ENCODE assay signal across 37 cellular contexts in genomic region chr22:21080435-21081137, GRCh38. TPM values are rescaled to one million over a fixed set of nuclear protein-coding genes. Genes with fewer than 3 reads are reported as not detected.
"Had no signal": no experiment of that assay in that cellular context is flagged by ENCODE, and none has a peak within 500 bp of the region (broad histone marks: within the 10 kb centered on the region; RNA-seq: fewer than 3 reads in every experiment).

No MANE protein-coding gene starts in this region.

- H3K4me3 Mint-ChIP-seq: activated CD4-positive, alpha-beta memory T cell treated with anti-CD3 and anti-CD28 coated beads for 36 hours; activated CD4-positive, alpha-beta T cell treated with anti-CD3 and anti-CD28 coated beads for 36 hours; activated CD4-positive, alpha-beta T cell treated with anti-CD3 and anti-CD28 coated beads, Interleukin-2, amount 10 ng/mL, durations not matched to agents 24 days and 14 days; activated CD8-positive, alpha-beta memory T cell treated with anti-CD3 and anti-CD28 coated beads, Interleukin-2, amount 10 ng/mL, durations not matched to agents 7 days and 5 days; activated CD8-positive, alpha-beta T cell treated with anti-CD3 and anti-CD28 coated beads, Interleukin-2, amount 10 ng/mL, durations not matched to agents 7 days and 5 days; activated naive CD4-positive, alpha-beta T cell treated with anti-CD3 and anti-CD28 coated beads for 36 hours; activated naive CD4-positive, alpha-beta T cell treated with anti-CD3 and anti-CD28 coated beads, Interleukin-2, amount 50 U/mL, for 24 hours; activated naive CD8-positive, alpha-beta T cell treated with anti-CD3 and anti-CD28 coated beads for 36 hours; activated naive CD8-positive, alpha-beta T cell treated with anti-CD3 and anti-CD28 coated beads, Interleukin-2, amount 50 U/mL, for 24 hours; activated T-helper 1 cell treated with anti-CD3 and anti-CD28 coated beads, Interleukin-12 subunit alpha, Interleukin-12 subunit beta, Interleukin-2, Interleukin-4 antibody, amounts not matched to agents 30 ng/mL and 10 ng/mL and 1 ng/mL, durations not matched to agents 14 hours and 24 hours and 36 hours; dendritic cell treated with granulocyte-macrophage colony-stimulating factor and Interleukin-4, amounts not matched to agents 40 ng/mL and 50 ng/mL, for 4 days; effector memory CD8-positive, alpha-beta T cell had no signal

- DNase-seq: activated CD4-positive, alpha-beta memory T cell treated with anti-CD3 and anti-CD28 coated beads for 36 hours; activated CD4-positive, alpha-beta T cell treated with anti-CD3 and anti-CD28 coated beads for 36 hours; activated CD4-positive, alpha-beta T cell treated with anti-CD3 and anti-CD28 coated beads, Interleukin-2, amount 10 ng/mL, durations not matched to agents 24 days and 14 days; activated CD4-positive, CD25-positive, alpha-beta regulatory T cell; activated CD4-positive, CD25-positive, alpha-beta regulatory T cell treated with anti-CD3 and anti-CD28 coated beads, Interleukin-2, amount 50 U/mL, for 72 hours; activated CD8-positive, alpha-beta memory T cell treated with anti-CD3 and anti-CD28 coated beads, Interleukin-2, amount 10 ng/mL, durations not matched to agents 7 days and 5 days; activated CD8-positive, alpha-beta memory T cell treated with anti-CD3 and anti-CD28 coated beads, Interleukin-2, amount 50 U/mL, for 4 hours; activated CD8-positive, alpha-beta T cell treated with anti-CD3 and anti-CD28 coated beads, Interleukin-2, amount 10 ng/mL, durations not matched to agents 7 days and 5 days; activated effector memory CD4-positive, alpha-beta T cell treated with anti-CD3 and anti-CD28 coated beads, Interleukin-2, amount 50 U/mL, for 16 hours; activated naive CD4-positive, alpha-beta T cell treated with anti-CD3 and anti-CD28 coated beads for 36 hours; activated naive CD8-positive, alpha-beta T cell treated with anti-CD3 and anti-CD28 coated beads for 36 hours; activated naive CD8-positive, alpha-beta T cell treated with anti-CD3 and anti-CD28 coated beads, Interleukin-2, amount 50 U/mL, for 24 hours; activated T-cell treated with anti-CD3 and anti-CD28 coated beads, Interleukin-2, amount 50 U/mL, for 1 hour; activated T-cell treated with anti-CD3 and anti-CD28 coated beads, Interleukin-2, amount 50 U/mL, for 48 hours; adrenal gland; amygdala; aorta; body of pancreas; central memory CD4-positive, alpha-beta T cell; cerebellar nuclear complex; effector CD4-positive, alpha-beta T cell; effector memory CD8-positive, alpha-beta T cell; erythroblast; esophagus squamous epithelium; T-helper 2 cell had no signal

- H3K4me1 ChIP-seq: adrenal gland, body of pancreas, esophagus squamous epithelium had no signal

- H3K36me3 ChIP-seq: adrenal gland, cardiac muscle cell, esophagus squamous epithelium had no signal

- ATAC-seq: activated CD4-positive, alpha-beta T cell treated with anti-CD3 and anti-CD28 coated beads for 36 hours; activated CD8-positive, alpha-beta memory T cell treated with anti-CD3 and anti-CD28 coated beads, Interleukin-2, amount 10 ng/mL, durations not matched to agents 7 days and 5 days; activated CD8-positive, alpha-beta T cell treated with anti-CD3 and anti-CD28 coated beads, Interleukin-2, amount 10 ng/mL, durations not matched to agents 7 days and 5 days; activated naive CD8-positive, alpha-beta T cell treated with anti-CD3 and anti-CD28 coated beads, Interleukin-2, amount 50 U/mL, for 24 hours; body of pancreas; effector memory CD8-positive, alpha-beta T cell had no signal

- H3K27ac Mint-ChIP-seq: activated CD4-positive, alpha-beta memory T cell treated with anti-CD3 and anti-CD28 coated beads for 36 hours; activated CD4-positive, alpha-beta T cell treated with anti-CD3 and anti-CD28 coated beads for 36 hours; activated CD4-positive, alpha-beta T cell treated with anti-CD3 and anti-CD28 coated beads, Interleukin-2, amount 10 ng/mL, durations not matched to agents 24 days and 14 days; activated CD8-positive, alpha-beta memory T cell treated with anti-CD3 and anti-CD28 coated beads, Interleukin-2, amount 10 ng/mL, durations not matched to agents 7 days and 5 days; activated CD8-positive, alpha-beta T cell treated with anti-CD3 and anti-CD28 coated beads, Interleukin-2, amount 10 ng/mL, durations not matched to agents 7 days and 5 days; activated naive CD4-positive, alpha-beta T cell treated with anti-CD3 and anti-CD28 coated beads for 36 hours; activated naive CD4-positive, alpha-beta T cell treated with anti-CD3 and anti-CD28 coated beads, Interleukin-2, amount 50 U/mL, for 24 hours; activated naive CD8-positive, alpha-beta T cell treated with anti-CD3 and anti-CD28 coated beads for 36 hours; activated naive CD8-positive, alpha-beta T cell treated with anti-CD3 and anti-CD28 coated beads, Interleukin-2, amount 50 U/mL, for 24 hours; activated T-helper 1 cell treated with anti-CD3 and anti-CD28 coated beads, Interleukin-12 subunit alpha, Interleukin-12 subunit beta, Interleukin-2, Interleukin-4 antibody, amounts not matched to agents 30 ng/mL and 10 ng/mL and 1 ng/mL, durations not matched to agents 14 hours and 24 hours and 36 hours; activated T-helper 2 cell treated with anti-CD3 and anti-CD28 coated beads, Interferon-gamma antibody, Interleukin-2, Interleukin-4, amounts not matched to agents 10 μg/mL and 5 μg/mL and 100 μg/mL, durations not matched to agents 14 hours and 24 hours and 36 hours; dendritic cell treated with granulocyte-macrophage colony-stimulating factor and Interleukin-4, amounts not matched to agents 40 ng/mL and 50 ng/mL, for 4 days; effector memory CD8-positive, alpha-beta T cell had no signal

- H3K9me3 ChIP-seq: adrenal gland, body of pancreas, esophagus squamous epithelium had no signal

- FAIRE-seq: frontal cortex had no signal

- H3K27me3 Mint-ChIP-seq: activated CD4-positive, alpha-beta memory T cell treated with anti-CD3 and anti-CD28 coated beads for 36 hours; activated CD4-positive, alpha-beta T cell treated with anti-CD3 and anti-CD28 coated beads for 36 hours; activated CD4-positive, alpha-beta T cell treated with anti-CD3 and anti-CD28 coated beads, Interleukin-2, amount 10 ng/mL, durations not matched to agents 24 days and 14 days; activated CD8-positive, alpha-beta memory T cell treated with anti-CD3 and anti-CD28 coated beads, Interleukin-2, amount 10 ng/mL, durations not matched to agents 7 days and 5 days; activated naive CD4-positive, alpha-beta T cell treated with anti-CD3 and anti-CD28 coated beads, Interleukin-2, amount 50 U/mL, for 24 hours; activated naive CD8-positive, alpha-beta T cell treated with anti-CD3 and anti-CD28 coated beads for 36 hours had no signal

- H3K4me1 Mint-ChIP-seq: activated CD4-positive, alpha-beta T cell treated with anti-CD3 and anti-CD28 coated beads for 36 hours; activated CD4-positive, alpha-beta T cell treated with anti-CD3 and anti-CD28 coated beads, Interleukin-2, amount 10 ng/mL, durations not matched to agents 24 days and 14 days; activated CD8-positive, alpha-beta memory T cell treated with anti-CD3 and anti-CD28 coated beads, Interleukin-2, amount 10 ng/mL, durations not matched to agents 7 days and 5 days; activated naive CD4-positive, alpha-beta T cell treated with anti-CD3 and anti-CD28 coated beads, Interleukin-2, amount 50 U/mL, for 24 hours; activated naive CD8-positive, alpha-beta T cell treated with anti-CD3 and anti-CD28 coated beads for 36 hours; activated naive CD8-positive, alpha-beta T cell treated with anti-CD3 and anti-CD28 coated beads, Interleukin-2, amount 50 U/mL, for 24 hours had no signal

- H3K4me3 ChIP-seq: adrenal gland, body of pancreas, cardiac muscle cell, coronary artery, dorsolateral prefrontal cortex, esophagus squamous epithelium had no signal

- H3K27me3 ChIP-seq: adrenal gland, body of pancreas, cardiac muscle cell had no signal

- H3K27ac ChIP-seq: adrenal gland, body of pancreas, cardiac muscle cell, coronary artery, dorsolateral prefrontal cortex, esophagus squamous epithelium had no signal

- H3K9me3 Mint-ChIP-seq: activated CD4-positive, alpha-beta memory T cell treated with anti-CD3 and anti-CD28 coated beads for 36 hours; activated CD4-positive, alpha-beta T cell treated with anti-CD3 and anti-CD28 coated beads, Interleukin-2, amount 10 ng/mL, durations not matched to agents 24 days and 14 days; activated naive CD4-positive, alpha-beta T cell treated with anti-CD3 and anti-CD28 coated beads for 36 hours; activated naive CD4-positive, alpha-beta T cell treated with anti-CD3 and anti-CD28 coated beads, Interleukin-2, amount 50 U/mL, for 24 hours; activated naive CD8-positive, alpha-beta T cell treated with anti-CD3 and anti-CD28 coated beads for 36 hours; activated naive CD8-positive, alpha-beta T cell treated with anti-CD3 and anti-CD28 coated beads, Interleukin-2, amount 50 U/mL, for 24 hours; activated T-helper 1 cell treated with anti-CD3 and anti-CD28 coated beads, Interleukin-12 subunit alpha, Interleukin-12 subunit beta, Interleukin-2, Interleukin-4 antibody, amounts not matched to agents 30 ng/mL and 10 ng/mL and 1 ng/mL, durations not matched to agents 14 hours and 24 hours and 36 hours; activated T-helper 2 cell treated with anti-CD3 and anti-CD28 coated beads, Interferon-gamma antibody, Interleukin-2, Interleukin-4, amounts not matched to agents 10 μg/mL and 5 μg/mL and 100 μg/mL, durations not matched to agents 14 hours and 24 hours and 36 hours; dendritic cell treated with granulocyte-macrophage colony-stimulating factor and Interleukin-4, amounts not matched to agents 40 ng/mL and 50 ng/mL, for 4 days; effector memory CD8-positive, alpha-beta T cell had no signal

- H3K36me3 Mint-ChIP-seq: activated CD4-positive, alpha-beta memory T cell treated with anti-CD3 and anti-CD28 coated beads for 36 hours; activated CD8-positive, alpha-beta memory T cell treated with anti-CD3 and anti-CD28 coated beads, Interleukin-2, amount 10 ng/mL, durations not matched to agents 7 days and 5 days; activated naive CD4-positive, alpha-beta T cell treated with anti-CD3 and anti-CD28 coated beads, Interleukin-2, amount 50 U/mL, for 24 hours; activated naive CD8-positive, alpha-beta T cell treated with anti-CD3 and anti-CD28 coated beads for 36 hours had no signal

RNA-seq across cellular contexts. Expression of gene LRRC74B, which starts 34.8 kb away (rescaled TPM):
- total RNA-seq: activated CD4-positive, alpha-beta memory T cell treated with anti-CD3 and anti-CD28 coated beads for 36 hours; activated CD4-positive, alpha-beta T cell treated with anti-CD3 and anti-CD28 coated beads for 36 hours; activated CD4-positive, alpha-beta T cell treated with anti-CD3 and anti-CD28 coated beads, Interleukin-2, amount 10 ng/mL, durations not matched to agents 24 days and 14 days; activated CD8-positive, alpha-beta memory T cell treated with anti-CD3 and anti-CD28 coated beads for 36 hours; activated CD8-positive, alpha-beta memory T cell treated with anti-CD3 and anti-CD28 coated beads, Interleukin-2, amount 10 ng/mL, durations not matched to agents 7 days and 5 days; activated CD8-positive, alpha-beta T cell treated with anti-CD3 and anti-CD28 coated beads, Interleukin-2, amount 10 ng/mL, durations not matched to agents 7 days and 5 days; activated naive CD4-positive, alpha-beta T cell treated with anti-CD3 and anti-CD28 coated beads for 36 hours; activated naive CD8-positive, alpha-beta T cell treated with anti-CD3 and anti-CD28 coated beads for 36 hours; activated T-helper 1 cell treated with anti-CD3 and anti-CD28 coated beads, Interleukin-12 subunit alpha, Interleukin-12 subunit beta, Interleukin-2, Interleukin-4 antibody, amounts not matched to agents 30 ng/mL and 10 ng/mL and 1 ng/mL, durations not matched to agents 14 hours and 24 hours and 36 hours; activated T-helper 2 cell treated with anti-CD3 and anti-CD28 coated beads, Interferon-gamma antibody, Interleukin-2, Interleukin-4, amounts not matched to agents 10 μg/mL and 5 μg/mL and 100 μg/mL, durations not matched to agents 14 hours and 24 hours and 36 hours; aorta; body of pancreas; fibroblast of lung; fibroblast of villous mesenchyme; T-helper 1 cell treated with Interleukin-12 subunit alpha and Interleukin-12 subunit beta and Interleukin-4 antibody, amounts not matched to agents 30 ng/mL and 1 ng/mL, for 36 hours had no signal
- polyA plus RNA-seq: cardiac muscle cell, fibroblast of lung had no signal

RNA-seq across cellular contexts. Expression of gene SLC7A4, which starts 48.2 kb away (rescaled TPM):
- total RNA-seq: activated CD4-positive, alpha-beta memory T cell treated with anti-CD3 and anti-CD28 coated beads for 36 hours; activated CD4-positive, alpha-beta T cell treated with anti-CD3 and anti-CD28 coated beads for 36 hours; activated CD4-positive, alpha-beta T cell treated with anti-CD3 and anti-CD28 coated beads, Interleukin-2, amount 10 ng/mL, durations not matched to agents 24 days and 14 days; activated naive CD4-positive, alpha-beta T cell treated with anti-CD3 and anti-CD28 coated beads for 36 hours; activated T-helper 1 cell treated with anti-CD3 and anti-CD28 coated beads, Interleukin-12 subunit alpha, Interleukin-12 subunit beta, Interleukin-2, Interleukin-4 antibody, amounts not matched to agents 30 ng/mL and 10 ng/mL and 1 ng/mL, durations not matched to agents 14 hours and 24 hours and 36 hours; T-helper 1 cell treated with Interleukin-12 subunit alpha and Interleukin-12 subunit beta and Interleukin-4 antibody, amounts not matched to agents 30 ng/mL and 1 ng/mL, for 36 hours had no signal
- polyA plus RNA-seq: aorta had no signal
